In genomic region chr16:17470871-17471744, GRCh38 we compare ENCODE assay signal across 7 cellular contexts. TPM values are rescaled to one million over a fixed set of nuclear protein-coding genes. Genes with fewer than 3 reads are reported as not detected.
DNase-seq lines count a peak whose midpoint lies in the region; ATAC-seq and TF ChIP-seq lines count a peak whose summit lies in the region.

TSS of gene XYLT1 (minus strand) at chr16:17470960. CDS start at chr16:17470796, 164 bp downstream.

- H3K79me1 ChIP-seq in H9 (ENCODE audit: insufficient read depth, low read depth, low read length, poor library complexity, severe bottlenecking): no peaks in the 10 kb centered on the region

- H3K27me3 ChIP-seq in H9 (ENCODE audit: insufficient read depth, low read length) (peaks cover 5% of the 10 kb centered on the region; the same call in 1 of the 2 replicates), left ventricle myocardium inferior (ENCODE audit: low read depth) (peaks cover 72% of the 10 kb centered on the region), prostate gland (replicated peaks; ENCODE audit: insufficient read depth) (no peaks in the 10 kb centered on the region)

- peak; percentile 71 for DNase-seq in H9
- DNase-seq in RWPE1 (ENCODE audit: low spot score): peak; percentile 78
- DNase-seq in activated naive CD8-positive, alpha-beta T cell treated with anti-CD3 and anti-CD28 coated beads, Interleukin-2, amount 10 ng/mL, durations not matched to agents 7 days and 5 days: peak; percentile 62
- DNase-seq in left ventricle myocardium inferior: peak; percentile 51
- peak; percentile 61 for DNase-seq in prostate gland (ENCODE audit: low spot score)
- DNase-seq in globus pallidus (ENCODE audit: low spot score): no peak

- peak; percentile 18 for ATAC-seq in activated naive CD8-positive, alpha-beta T cell treated with anti-CD3 and anti-CD28 coated beads, Interleukin-2, amount 10 ng/mL, durations not matched to agents 7 days and 5 days (ENCODE audit: low read depth)
- no peak for ATAC-seq in HG02763 (IDR thresholded peaks at IDR 0.05; ENCODE audit: unreplicated experiment)

- H2BK120ac ChIP-seq in H9 (ENCODE audit: low read depth, low read length, poor library complexity, severe bottlenecking): no peak within 1 kb of the TSS

- H3K27ac Mint-ChIP-seq in H9: peak within 1 kb of the TSS in 2 of 3 experiments; percentile 25 to 76; a peak in 4 of 7 replicates
- H3K27ac Mint-ChIP-seq in activated naive CD8-positive, alpha-beta T cell treated with anti-CD3 and anti-CD28 coated beads, Interleukin-2, amount 10 ng/mL, durations not matched to agents 7 days and 5 days: peak within 1 kb of the TSS; percentile 82

- no CpG with 5 or more reads among the region's 44 CpGs for WGBS in H9 (ENCODE audit: extremely low coverage, insufficient read length, low lambda C conversion rate)
- 12% methylated on average over 25 of the region's 44 CpGs for WGBS in prostate gland

- H4K8ac ChIP-seq in H9 (replicated peaks; ENCODE audit: insufficient read length, low read depth, low read length): no peak within 1 kb of the TSS

- H3K9me3 ChIP-seq in H9 (ENCODE audit: control insufficient read depth, low read depth, low read length): no peaks in the 10 kb centered on the region
- H3K9me3 ChIP-seq in left ventricle myocardium inferior (replicated peaks): no peaks in the 10 kb centered on the region
- no peaks in the 10 kb centered on the region for H3K9me3 ChIP-seq in prostate gland

- H3K4me2 ChIP-seq in H9 (ENCODE audit: insufficient read depth, insufficient read length, low read length): peak within 1 kb of the TSS; percentile 69

- H2BK5ac ChIP-seq in H9 (ENCODE audit: insufficient read length, low read length): no peak within 1 kb of the TSS

- H2BK15ac ChIP-seq in H9 (ENCODE audit: low read depth, low read length): no peak within 1 kb of the TSS

- H3T11ph ChIP-seq in H9 (ENCODE audit: low read length): no peak within 1 kb of the TSS

- H3K36me3 ChIP-seq in left ventricle myocardium inferior (no peaks in the 10 kb centered on the region), prostate gland (no peaks in the 10 kb centered on the region)

- H2AK5ac ChIP-seq in H9 (ENCODE audit: insufficient read length, low read length): no peak within 1 kb of the TSS

- peaks cover 4% of the 10 kb centered on the region for H3K23me2 ChIP-seq in H9 (ENCODE audit: insufficient read length, low read depth, low read length, poor library complexity, severe bottlenecking)

- H3K9ac ChIP-seq in H9 (ENCODE audit: extremely low read depth, insufficient read length, low read length): no peak within 1 kb of the TSS

- H4K20me1 ChIP-seq in H9 (ENCODE audit: control insufficient read depth, insufficient read depth, insufficient read length): no peaks in the 10 kb centered on the region

- TF ChIP-seq POLR2A in prostate gland (IDR thresholded peaks at IDR 0.05): no peak

- H3K18ac ChIP-seq in H9 (ENCODE audit: insufficient read length, low read depth, low read length): no peak within 1 kb of the TSS

- H2BK12ac ChIP-seq in H9 (ENCODE audit: insufficient read length, low read depth, low read length): no peak within 1 kb of the TSS

- no peaks in the 10 kb centered on the region; a peak in 1 of 5 replicates for H3K9me3 Mint-ChIP-seq in H9
- no peaks in the 10 kb centered on the region for H3K9me3 Mint-ChIP-seq in activated naive CD8-positive, alpha-beta T cell treated with anti-CD3 and anti-CD28 coated beads, Interleukin-2, amount 10 ng/mL, durations not matched to agents 7 days and 5 days

- H3K4me3 ChIP-seq in left ventricle myocardium inferior: peak within 1 kb of the TSS; percentile 71
- peak within 1 kb of the TSS; percentile 50 to 62 for H3K4me3 ChIP-seq in prostate gland

- H3K23ac ChIP-seq in H9 (ENCODE audit: insufficient read length, low read depth, low read length): no peak within 1 kb of the TSS

- no peak within 1 kb of the TSS for H2AFZ ChIP-seq in H9 (ENCODE audit: low read length)

- no peak for TF ChIP-seq CTCF in H9 (conservative IDR thresholded peaks at IDR 0.05)
- TF ChIP-seq CTCF in RWPE1 (conservative IDR thresholded peaks at IDR 0.05; ENCODE audit: low read depth): no peak
- TF ChIP-seq CTCF in left ventricle myocardium inferior (IDR thresholded peaks at IDR 0.05; ENCODE audit: borderline replicate concordance): no peak
- no peak for TF ChIP-seq CTCF in prostate gland (IDR thresholded peaks at IDR 0.05)

- no peak within 1 kb of the TSS for H3K56ac ChIP-seq in H9 (ENCODE audit: insufficient read length, low read depth, low read length)

- H3K14ac ChIP-seq in H9 (ENCODE audit: insufficient read depth, low read length): no peak within 1 kb of the TSS; the same call in 1 of the 2 replicates

- H4K5ac ChIP-seq in H9 (ENCODE audit: insufficient read length, low read depth, low read length): no peak within 1 kb of the TSS

- CTCF ChIA-PET in RWPE1 (lab: Yijun Ruan, JAX): no interaction called here

- H3K79me2 ChIP-seq in H9 (ENCODE audit: insufficient read depth, low read length): no peaks in the 10 kb centered on the region

- H3K4ac ChIP-seq in H9 (ENCODE audit: low read depth, low read length): no peak within 1 kb of the TSS

- H3K4me3 Mint-ChIP-seq in H9: peak within 1 kb of the TSS; percentile 88 to 89
- peak within 1 kb of the TSS; percentile 93 for H3K4me3 Mint-ChIP-seq in activated naive CD8-positive, alpha-beta T cell treated with anti-CD3 and anti-CD28 coated beads, Interleukin-2, amount 10 ng/mL, durations not matched to agents 7 days and 5 days

- H4K91ac ChIP-seq in H9 (ENCODE audit: insufficient read length, low read depth, low read length): no peak within 1 kb of the TSS

- POLR2A ChIA-PET in RWPE1 (lab: Yijun Ruan, JAX; ENCODE audit: low non-redundant PET): no interaction called here
- POLR2A ChIA-PET in activated naive CD8-positive, alpha-beta T cell treated with anti-CD3 and anti-CD28 coated beads, Interleukin-2, amount 10 ng/mL, durations not matched to agents 7 days and 5 days (lab: Charles Lee): interaction anchor here (1.2 kb wide), 1 partner anchor 102 kb away, joined by 3 read pairs; no protein-coding TSS in a partner anchor

- no peak within 1 kb of the TSS for H3K27ac ChIP-seq in H9 (ENCODE audit: insufficient read length, low read depth, low read length)
- peak within 1 kb of the TSS; percentile 58 for H3K27ac ChIP-seq in RWPE1
- peak within 1 kb of the TSS; percentile 73 for H3K27ac ChIP-seq in left ventricle myocardium inferior (replicated peaks)
- peak within 1 kb of the TSS; percentile 77 to 82 for H3K27ac ChIP-seq in prostate gland

- H2BK20ac ChIP-seq in H9 (ENCODE audit: low read depth, low read length, poor library complexity, severe bottlenecking): no peak within 1 kb of the TSS

- H3K4me1 Mint-ChIP-seq in H9: peaks cover 60% of the 10 kb centered on the region in 2 experiments
- peaks cover 43% of the 10 kb centered on the region for H3K4me1 Mint-ChIP-seq in activated naive CD8-positive, alpha-beta T cell treated with anti-CD3 and anti-CD28 coated beads, Interleukin-2, amount 10 ng/mL, durations not matched to agents 7 days and 5 days

- intact Hi-C loops in left ventricle myocardium inferior (cut with micrococcal nuclease) (no loop called here), prostate gland (cut with DNase I) (no loop called here)

- H3K27me3 Mint-ChIP-seq in H9 (ENCODE audit: low read depth): peaks cover 42% of the 10 kb centered on the region
- H3K27me3 Mint-ChIP-seq in activated naive CD8-positive, alpha-beta T cell treated with anti-CD3 and anti-CD28 coated beads, Interleukin-2, amount 10 ng/mL, durations not matched to agents 7 days and 5 days: peaks cover 2% of the 10 kb centered on the region

- H3K36me3 Mint-ChIP-seq in H9 (ENCODE audit: insufficient read depth in 1 of 3, low read depth in 3 of 3): peaks cover 0 to 2% (median 0%) of the 10 kb centered on the region in 3 experiments; a peak in 3 of 7 replicates
- peaks cover 28% of the 10 kb centered on the region for H3K36me3 Mint-ChIP-seq in activated naive CD8-positive, alpha-beta T cell treated with anti-CD3 and anti-CD28 coated beads, Interleukin-2, amount 10 ng/mL, durations not matched to agents 7 days and 5 days

- H3K4me1 ChIP-seq in H9 (ENCODE audit: insufficient read depth, low read length) (peaks cover 14% of the 10 kb centered on the region), left ventricle myocardium inferior (peaks cover 24% of the 10 kb centered on the region), prostate gland (replicated peaks) (no peaks in the 10 kb centered on the region)

RNA-seq across cellular contexts. Expression of gene XYLT1, which starts in this region (rescaled TPM):
- total RNA-seq in H9 (2021) (14.2 and 14.5 TPM in 2 replicates), left ventricle myocardium inferior (1.4 TPM), prostate gland (10 to 100 TPM in 1 of 2 donors, 1 to 10 TPM in 1; 5.1 to 19.3 TPM)
- 10 to 100 TPM; 53.6 to 56.7 TPM for total RNA-seq in activated naive CD8-positive, alpha-beta T cell treated with anti-CD3 and anti-CD28 coated beads, Interleukin-2, amount 10 ng/mL, durations not matched to agents 7 days and 5 days
